In genomic region chr2:160381425-160381951, GRCh38 we compare ENCODE assay signal across 11 cellular contexts.
DNase-seq lines count a peak whose midpoint lies in the region; ATAC-seq, FAIRE-seq and TF ChIP-seq lines count a peak whose summit lies in the region.
"Had no signal": no experiment of that assay in that cellular context is flagged by ENCODE, and none has a peak within 500 bp of the region (broad histone marks: within the 10 kb centered on the region; RNA-seq: fewer than 3 reads in every experiment).

No MANE protein-coding gene starts in this region.

- WGBS in HepG2 (ENCODE audit: low lambda C conversion rate) = 83% methylated on average over 5 of the region's 5 CpGs
- WGBS in stomach, 5 donors = 40 to 57% (median 50%) methylated on average over 5 of the region's 5 CpGs

- CTCF ChIA-PET in HepG2 (lab: Yijun Ruan, JAX; ENCODE audit: low intra/inter-chr PET ratio, low total read pairs) = no interaction called here

- TF ChIP-seq RAD21 in HepG2 (CRISPR knock-in tag; IDR thresholded peaks at IDR 0.05) = no peak

- H3K9me3 Mint-ChIP-seq in activated T-helper 1 cell treated with anti-CD3 and anti-CD28 coated beads, Interleukin-12 subunit alpha, Interleukin-12 subunit beta, Interleukin-2, Interleukin-4 antibody, amounts not matched to agents 30 ng/mL and 10 ng/mL and 1 ng/mL, durations not matched to agents 14 hours and 24 hours and 36 hours = no peaks in the 10 kb centered on the region

- TF ChIP-seq CTCF in breast epithelium (IDR thresholded peaks at IDR 0.05) (no peak), HepG2 (CRISPR knock-in tag; IDR thresholded peaks at IDR 0.05) (no peak), stomach (IDR thresholded peaks at IDR 0.05) (no peak)

- H2AFZ ChIP-seq in HepG2 (ENCODE audit: low read length) = no peak overlapping the region

- H3K9me3 ChIP-seq in breast epithelium (no peaks in the 10 kb centered on the region), HepG2 (ENCODE audit: low read length) (no peaks in the 10 kb centered on the region), stomach (no peaks in the 10 kb centered on the region)

- ATAC-seq in HepG2 = no peak

- no peak overlapping the region for H3K4me3 ChIP-seq in breast epithelium
- no peak overlapping the region for H3K4me3 ChIP-seq in HepG2 (replicated peaks in 1 of 3; ENCODE audit: insufficient read depth in 1 of 3, low read depth in 2 of 3, low read length in 3 of 3)
- H3K4me3 ChIP-seq in stomach = no peak overlapping the region
- no peak overlapping the region for H3K4me3 ChIP-seq in H7 (ENCODE audit: insufficient read depth, low read depth, low read length)

- H3K27me3 Mint-ChIP-seq in activated T-helper 1 cell treated with anti-CD3 and anti-CD28 coated beads, Interleukin-12 subunit alpha, Interleukin-12 subunit beta, Interleukin-2, Interleukin-4 antibody, amounts not matched to agents 30 ng/mL and 10 ng/mL and 1 ng/mL, durations not matched to agents 14 hours and 24 hours and 36 hours (ENCODE audit: insufficient read depth) = no peaks in the 10 kb centered on the region

- intact Hi-C loops in breast epithelium (cut with DNase I; ENCODE audit: low total_unique reads) = no loop called here
- intact Hi-C loops in HepG2 (cut with micrococcal nuclease; ENCODE audit: unreplicated experiment) = no loop called here
- intact Hi-C loops in stomach (cut with DNase I; ENCODE audit: low total_unique reads) = no loop called here
- intact Hi-C loops in activated T-helper 1 cell treated with anti-CD3 and anti-CD28 coated beads, Interleukin-12 subunit alpha, Interleukin-12 subunit beta, Interleukin-2, Interleukin-4 antibody, amounts not matched to agents 30 ng/mL and 10 ng/mL and 1 ng/mL, durations not matched to agents 14 hours and 24 hours and 36 hours (cut with micrococcal nuclease) = no loop called here

- no TSS peak for BruUV-seq in HepG2 (replicated peaks; lab: Mats Ljungman, UMichigan)

- H3K27ac ChIP-seq in breast epithelium = peak overlapping the region; percentile 46 to 78
- H3K27ac ChIP-seq in HepG2 (ENCODE audit: extremely low read length, insufficient read depth, low read length) = no peak overlapping the region
- peak overlapping the region in 4 of 5 donors; percentile 39 to 80 (median 73) for H3K27ac ChIP-seq in stomach

- H3K4me1 ChIP-seq in breast epithelium (peaks cover 16% of the 10 kb centered on the region in 2 donors), HepG2 (ENCODE audit: insufficient read depth, low read length) (no peaks in the 10 kb centered on the region; the same call in 1 of the 2 replicates), stomach (peaks cover 35 to 92% (median 63%) of the 10 kb centered on the region in 4 donors)

- no peaks in the 10 kb centered on the region for H3K36me3 Mint-ChIP-seq in activated T-helper 1 cell treated with anti-CD3 and anti-CD28 coated beads, Interleukin-12 subunit alpha, Interleukin-12 subunit beta, Interleukin-2, Interleukin-4 antibody, amounts not matched to agents 30 ng/mL and 10 ng/mL and 1 ng/mL, durations not matched to agents 14 hours and 24 hours and 36 hours (ENCODE audit: low read depth)

- TF ChIP-seq EP300 in HepG2 (IDR thresholded peaks at IDR 0.05; ENCODE audit: low read depth in 2 of 2, low read length in 2 of 2) (no peak), HepG2 (CRISPR knock-in tag; IDR thresholded peaks at IDR 0.05; ENCODE audit: borderline replicate concordance) (no peak), stomach (IDR thresholded peaks at IDR 0.05) (no peak)

- H3K4me2 ChIP-seq in HepG2 (ENCODE audit: low read depth, low read length) = no peak overlapping the region

- H3K4me1 Mint-ChIP-seq in activated T-helper 1 cell treated with anti-CD3 and anti-CD28 coated beads, Interleukin-12 subunit alpha, Interleukin-12 subunit beta, Interleukin-2, Interleukin-4 antibody, amounts not matched to agents 30 ng/mL and 10 ng/mL and 1 ng/mL, durations not matched to agents 14 hours and 24 hours and 36 hours (ENCODE audit: low read depth) = peaks cover 46% of the 10 kb centered on the region

- FAIRE-seq in HepG2 (lab: Jason Lieb, UNC) = peak; percentile 26

- H3K36me3 ChIP-seq in breast epithelium = no peaks in the 10 kb centered on the region
- no peaks in the 10 kb centered on the region for H3K36me3 ChIP-seq in HepG2 (replicated peaks in 1 of 2; ENCODE audit: control insufficient read depth in 1 of 2, insufficient read depth in 2 of 2, low read length in 2 of 2)
- H3K36me3 ChIP-seq in stomach = no peaks in the 10 kb centered on the region
- no peaks in the 10 kb centered on the region for H3K36me3 ChIP-seq in H7 (replicated peaks; ENCODE audit: control insufficient read depth, insufficient read depth, low read length)

- in situ Hi-C loops in HepG2 (cut with HindIII; ENCODE audit: extremely low pct_ligation_motif_present, low pct_unique_long_range_greater_than_20kb) = no loop called here

- peak; percentile 27 for DNase-seq in NCI-H82 (lab: John Stamatoyannopoulos, UW)
- no peak for DNase-seq in NCI-H82 treated with DMSO at 0.1 percent for 48 hours (lab: John Stamatoyannopoulos, UW; ENCODE audit: unreplicated experiment)
- DNase-seq in breast epithelium (ENCODE audit: low spot score in 2 of 2) = no peak
- DNase-seq in HepG2 (ENCODE audit: low spot score) = no peak
- DNase-seq in stomach = no peak
- DNase-seq in iPS-NIHi7 (ENCODE audit: extremely low spot score) = no peak
- DNase-seq in H7 = no peak
- no peak for DNase-seq in activated T-helper 1 cell treated with anti-CD3 and anti-CD28 coated beads, Interleukin-12 subunit alpha, Interleukin-12 subunit beta, Interleukin-2, Interleukin-4 antibody, amounts not matched to agents 30 ng/mL and 10 ng/mL and 1 ng/mL, durations not matched to agents 14 hours and 24 hours and 36 hours (ENCODE audit: low spot score)
- DNase-seq: 8988T, NCI-H1694 treated with DMSO at 0.1 percent for 48 hours, T-helper 9 cell had no signal

- POLR2A ChIA-PET in HepG2 (lab: Yijun Ruan, JAX) = no interaction called here

- H3K79me2 ChIP-seq in HepG2 (ENCODE audit: insufficient read depth, low read length) = peaks cover 11% of the 10 kb centered on the region

- H3K27me3 ChIP-seq in breast epithelium (no peaks in the 10 kb centered on the region), HepG2 (ENCODE audit: control insufficient read depth in 1 of 2, insufficient read depth in 2 of 2, low read length in 2 of 2) (no peaks in the 10 kb centered on the region), stomach (no peaks in the 10 kb centered on the region), H7 (ENCODE audit: control insufficient read depth, insufficient read depth, low read length) (no peaks in the 10 kb centered on the region)

- H3K4me3 Mint-ChIP-seq in activated T-helper 1 cell treated with anti-CD3 and anti-CD28 coated beads, Interleukin-12 subunit alpha, Interleukin-12 subunit beta, Interleukin-2, Interleukin-4 antibody, amounts not matched to agents 30 ng/mL and 10 ng/mL and 1 ng/mL, durations not matched to agents 14 hours and 24 hours and 36 hours = no peak overlapping the region

- H4K20me1 ChIP-seq in HepG2 (ENCODE audit: insufficient read depth, low read length) = peaks cover 16% of the 10 kb centered on the region

- no peak overlapping the region for H3K27ac Mint-ChIP-seq in activated T-helper 1 cell treated with anti-CD3 and anti-CD28 coated beads, Interleukin-12 subunit alpha, Interleukin-12 subunit beta, Interleukin-2, Interleukin-4 antibody, amounts not matched to agents 30 ng/mL and 10 ng/mL and 1 ng/mL, durations not matched to agents 14 hours and 24 hours and 36 hours

- no peak overlapping the region for H3K9ac ChIP-seq in HepG2 (ENCODE audit: insufficient read depth, low read depth, low read length)

- no peak for TF ChIP-seq POLR2A in breast epithelium (IDR thresholded peaks at IDR 0.05)
- TF ChIP-seq POLR2A in HepG2 (IDR thresholded peaks at IDR 0.05; ENCODE audit: insufficient read depth in 1 of 2, low read depth in 2 of 2, low read length in 2 of 2) = no peak
- TF ChIP-seq POLR2A in stomach (IDR thresholded peaks at IDR 0.05) = no peak

TF ChIP-seq in HepG2, 621 proteins besides CTCF, POLR2A, EP300 and RAD21 (continues in another document):
- TF ChIP-seq ZNF629 (CRISPR knock-in tag; conservative IDR thresholded peaks at IDR 0.05) (no peak), ZNF275 (CRISPR knock-in tag; IDR thresholded peaks at IDR 0.05; ENCODE audit: borderline replicate concordance) (no peak), ZNF576 (CRISPR knock-in tag; IDR thresholded peaks at IDR 0.05) (no peak), MIER2 (CRISPR knock-in tag; IDR thresholded peaks at IDR 0.05) (no peak)
- TF ChIP-seq, protein P1, sequence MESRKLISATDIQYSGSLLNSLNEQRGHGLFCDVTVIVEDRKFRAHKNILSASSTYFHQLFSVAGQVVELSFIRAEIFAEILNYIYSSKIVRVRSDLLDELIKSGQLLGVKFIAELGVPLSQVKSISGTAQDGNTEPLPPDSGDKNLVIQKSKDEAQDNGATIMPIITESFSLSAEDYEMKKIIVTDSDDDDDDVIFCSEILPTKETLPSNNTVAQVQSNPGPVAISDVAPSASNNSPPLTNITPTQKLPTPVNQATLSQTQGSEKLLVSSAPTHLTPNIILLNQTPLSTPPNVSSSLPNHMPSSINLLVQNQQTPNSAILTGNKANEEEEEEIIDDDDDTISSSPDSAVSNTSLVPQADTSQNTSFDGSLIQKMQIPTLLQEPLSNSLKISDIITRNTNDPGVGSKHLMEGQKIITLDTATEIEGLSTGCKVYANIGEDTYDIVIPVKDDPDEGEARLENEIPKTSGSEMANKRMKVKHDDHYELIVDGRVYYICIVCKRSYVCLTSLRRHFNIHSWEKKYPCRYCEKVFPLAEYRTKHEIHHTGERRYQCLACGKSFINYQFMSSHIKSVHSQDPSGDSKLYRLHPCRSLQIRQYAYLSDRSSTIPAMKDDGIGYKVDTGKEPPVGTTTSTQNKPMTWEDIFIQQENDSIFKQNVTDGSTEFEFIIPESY (CRISPR knock-in tag; IDR thresholded peaks at IDR 0.05) = no peak
